ENCODE assay signal across 8 cellular contexts in the genomic region with DNA sequence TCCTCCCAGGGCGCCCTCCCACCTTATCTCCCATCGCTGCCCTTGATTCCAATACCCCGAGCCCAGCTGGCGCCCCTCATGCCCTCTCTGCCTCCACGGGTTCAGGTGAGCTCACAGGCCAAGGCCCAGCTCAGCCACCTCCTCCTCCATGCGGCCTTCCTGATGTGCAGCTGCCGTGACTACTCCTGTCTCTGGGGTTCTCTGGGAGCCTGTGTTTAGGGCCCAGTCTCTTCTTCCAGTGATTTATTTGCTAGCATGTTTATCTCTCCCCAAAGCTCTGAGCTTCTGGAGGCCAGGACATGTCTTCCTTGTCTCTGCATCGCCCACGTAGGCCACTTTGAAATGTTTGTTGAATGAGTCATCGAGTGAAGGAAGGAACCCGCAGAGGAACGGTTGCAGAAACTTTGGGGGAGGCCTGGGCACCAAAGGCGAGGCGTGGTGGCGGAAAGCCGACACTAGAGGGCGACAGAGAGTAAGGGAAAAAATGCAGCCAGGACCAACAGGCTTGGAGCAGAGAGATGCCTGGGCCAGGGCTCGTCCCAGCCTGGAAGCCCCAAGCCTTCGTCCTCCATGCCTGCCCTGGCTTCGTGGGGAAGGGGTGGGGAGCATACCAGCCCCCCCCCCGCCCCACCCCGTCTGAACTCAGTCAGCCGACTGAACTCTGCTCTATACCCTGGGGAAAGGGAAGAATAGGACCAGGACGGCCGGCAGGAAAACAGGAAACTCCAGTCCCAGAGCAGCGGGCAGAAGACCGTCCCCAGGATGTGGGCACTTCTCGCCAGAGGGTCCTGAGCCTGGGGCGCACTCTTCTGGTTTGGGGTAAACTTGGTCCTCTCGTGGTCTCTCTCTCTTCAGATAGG. TPM values are rescaled to one million over a fixed set of nuclear protein-coding genes. Genes with fewer than 3 reads are reported as not detected.
DNase-seq lines count a peak whose midpoint lies in the region; ATAC-seq, FAIRE-seq and TF ChIP-seq lines count a peak whose summit lies in the region.

No MANE protein-coding gene starts in this region.

- H3K4me3 Mint-ChIP-seq in activated CD8-positive, alpha-beta memory T cell treated with anti-CD3 and anti-CD28 coated beads, Interleukin-2, amount 10 ng/mL, durations not matched to agents 7 days and 5 days = peak overlapping the region; percentile 0
- peak overlapping the region; percentile 74 for H3K4me3 Mint-ChIP-seq in endothelial cell (ENCODE audit: unreplicated experiment)

- H3K9me3 Mint-ChIP-seq in activated CD8-positive, alpha-beta memory T cell treated with anti-CD3 and anti-CD28 coated beads, Interleukin-2, amount 10 ng/mL, durations not matched to agents 7 days and 5 days (ENCODE audit: low read depth) = no peaks in the 10 kb centered on the region
- no peaks in the 10 kb centered on the region for H3K9me3 Mint-ChIP-seq in endothelial cell (ENCODE audit: unreplicated experiment)

- peaks cover 23% of the 10 kb centered on the region for H3K4me1 Mint-ChIP-seq in activated CD8-positive, alpha-beta memory T cell treated with anti-CD3 and anti-CD28 coated beads, Interleukin-2, amount 10 ng/mL, durations not matched to agents 7 days and 5 days
- H3K4me1 Mint-ChIP-seq in endothelial cell (ENCODE audit: unreplicated experiment) = peaks cover 40% of the 10 kb centered on the region

- ATAC-seq in HG03469 (IDR thresholded peaks at IDR 0.05; ENCODE audit: unreplicated experiment) = peak; percentile 61
- peak; percentile 96 for ATAC-seq in activated CD8-positive, alpha-beta memory T cell treated with anti-CD3 and anti-CD28 coated beads, Interleukin-2, amount 10 ng/mL, durations not matched to agents 7 days and 5 days

- FAIRE-seq in GM19239 (lab: Jason Lieb, UNC) = peak; percentile 86

- CTCF ChIA-PET in activated CD8-positive, alpha-beta memory T cell treated with anti-CD3 and anti-CD28 coated beads, Interleukin-2, amount 10 ng/mL, durations not matched to agents 7 days and 5 days (lab: Charles Lee) = interaction anchor here (0.5 to 16.0 kb wide), 23 partner anchors 8 to 135 kb away, joined by 3 to 344 read pairs (median 4); a partner anchor contains a TSS

- H3K27ac Mint-ChIP-seq in activated CD8-positive, alpha-beta memory T cell treated with anti-CD3 and anti-CD28 coated beads, Interleukin-2, amount 10 ng/mL, durations not matched to agents 7 days and 5 days = peak overlapping the region; percentile 84
- H3K27ac Mint-ChIP-seq in endothelial cell (ENCODE audit: unreplicated experiment) = peak overlapping the region; percentile 98

- no peaks in the 10 kb centered on the region for H3K27me3 Mint-ChIP-seq in activated CD8-positive, alpha-beta memory T cell treated with anti-CD3 and anti-CD28 coated beads, Interleukin-2, amount 10 ng/mL, durations not matched to agents 7 days and 5 days
- peaks cover 16% of the 10 kb centered on the region for H3K27me3 Mint-ChIP-seq in endothelial cell (ENCODE audit: unreplicated experiment)

- DNase-seq in CD1c-positive myeloid dendritic cell (ENCODE audit: extremely low spot score) (peak; percentile 96), GM19239 (ENCODE audit: insufficient read length, low spot score) (peak; percentile 86), NOMO-1 treated with dmso at 0.1 percent for 144 hours (lab: John Stamatoyannopoulos, UW; ENCODE audit: unreplicated experiment) (peak; percentile 100), endothelial cell (ENCODE audit: low spot score) (peak; percentile 96), midbrain (lab: John Stamatoyannopoulos, UW) (peak; percentile 92)
- DNase-seq in activated CD8-positive, alpha-beta memory T cell treated with anti-CD3 and anti-CD28 coated beads, Interleukin-2, amount 10 ng/mL, durations not matched to agents 7 days and 5 days = peak; percentile 94
- peak; percentile 64 to 75 for DNase-seq in stimulated activated CD8-positive, alpha-beta memory T cell treated with anti-CD3 and anti-CD28 coated beads, Interleukin-15, amount 100 ng/mL, for 4 hours (ENCODE audit: low read depth in 2 of 2)

- H3K36me3 Mint-ChIP-seq in activated CD8-positive, alpha-beta memory T cell treated with anti-CD3 and anti-CD28 coated beads, Interleukin-2, amount 10 ng/mL, durations not matched to agents 7 days and 5 days = no peaks in the 10 kb centered on the region
- H3K36me3 Mint-ChIP-seq in endothelial cell (ENCODE audit: low read depth, unreplicated experiment) = no peaks in the 10 kb centered on the region

- peak; percentile 97 for TF ChIP-seq CTCF in endothelial cell (IDR thresholded peaks at IDR 0.05; ENCODE audit: unreplicated experiment)

RNA-seq across cellular contexts. Expression of a gene that starts 10.9 kb away (rescaled TPM):
- 10 to 100 TPM; 36.5 to 62.9 TPM for total RNA-seq in activated CD8-positive, alpha-beta memory T cell treated with anti-CD3 and anti-CD28 coated beads, Interleukin-2, amount 10 ng/mL, durations not matched to agents 7 days and 5 days
- total RNA-seq in endothelial cell (ENCODE audit: unreplicated experiment) = 581 TPM

Comparison
In these comparisons a context has a peak if more than half of its experiments do, and no peak if none do; other contexts are left out.
1. Peak in every context shown above with its lines: DNase-seq and ATAC-seq.